In genomic region chr9:136289651-136290507, GRCh38 we compare ENCODE assay signal across 25 cellular contexts. TPM values are rescaled to one million over a fixed set of nuclear protein-coding genes. Genes with fewer than 3 reads are reported as not detected.
DNase-seq lines count a peak whose midpoint lies in the region; ATAC-seq, FAIRE-seq and TF ChIP-seq lines count a peak whose summit lies in the region.
"Had no signal": no experiment of that assay in that cellular context is flagged by ENCODE, and none has a peak within 500 bp of the region (broad histone marks: within the 10 kb centered on the region; RNA-seq: fewer than 3 reads in every experiment).

No MANE protein-coding gene starts in this region.

- TF ChIP-seq CTCF in right atrium auricular region (IDR thresholded peaks at IDR 0.05), result no peak
- TF ChIP-seq CTCF in K562 (IDR thresholded peaks at IDR 0.05 in 2 of 3, conservative IDR thresholded peaks at IDR 0.05 in 1 of 3; ENCODE audit: insufficient read depth in 2 of 3, low read depth in 1 of 3, low read length in 3 of 3), result no peak; a peak in 1 of 6 replicates
- no peak for TF ChIP-seq CTCF in PC-9 (conservative IDR thresholded peaks at IDR 0.05)

- in situ Hi-C loops in K562 (cut with MboI), result no loop called here

- H3K36me3 ChIP-seq in right atrium auricular region (no peaks in the 10 kb centered on the region), K562 (ENCODE audit: control insufficient read depth, insufficient read depth, low read length) (no peaks in the 10 kb centered on the region), PC-9 (ENCODE audit: low read depth) (no peaks in the 10 kb centered on the region)
- H3K36me3 ChIP-seq: BLaER1 treated with 17β-estradiol and CSF1 and Interleukin-3, amounts not matched to agents 10 nM and 100 nM; cardiac muscle cell; upper lobe of right lung had no signal

- H3K9me3 ChIP-seq in right atrium auricular region (no peaks in the 10 kb centered on the region), K562 (replicated peaks; ENCODE audit: control insufficient read depth, insufficient read depth, low read depth, low read length) (peaks cover 13% of the 10 kb centered on the region), PC-9 (ENCODE audit: insufficient read depth, low read depth) (no peaks in the 10 kb centered on the region)
- H3K9me3 ChIP-seq: Caco-2, upper lobe of right lung had no signal

- no peaks in the 10 kb centered on the region for H3K27me3 ChIP-seq in right atrium auricular region
- peaks cover 19 to 61% of the 10 kb centered on the region in 2 experiments; a peak in 4 of 5 replicates for H3K27me3 ChIP-seq in K562 (ENCODE audit: control insufficient read depth in 2 of 2, insufficient read depth in 2 of 2, low read length in 2 of 2)
- H3K27me3 ChIP-seq in PC-9 (ENCODE audit: insufficient read depth, low read depth), result peaks cover 30% of the 10 kb centered on the region
- H3K27me3 ChIP-seq: BLaER1 treated with 17β-estradiol and CSF1 and Interleukin-3, amounts not matched to agents 10 nM and 100 nM; cardiac muscle cell had no signal

- no peaks in the 10 kb centered on the region for H3K9me1 ChIP-seq in K562 (ENCODE audit: control insufficient read depth, insufficient read depth, low read length)

- no peaks in the 10 kb centered on the region for H3K9me2 ChIP-seq in PC-9 (ENCODE audit: insufficient read depth)

- intact Hi-C loops in left ventricle myocardium superior (cut with micrococcal nuclease) (no loop called here), K562 (cut with micrococcal nuclease) (no loop called here), PC-9 (cut with micrococcal nuclease; ENCODE audit: unreplicated experiment) (loop anchor here (10.0 kb wide), 1 partner anchor 325 kb away; the partner anchor contains the start of gene UBAC1)

- no peak for ATAC-seq in left ventricle myocardium superior
- peak; percentile 77 for ATAC-seq in K562
- ATAC-seq in activated naive CD4-positive, alpha-beta T cell treated with anti-CD3 and anti-CD28 coated beads, Interleukin-2, amount 50 U/mL, for 72 hours, result no peak
- ATAC-seq: upper lobe of right lung had no signal

- H3K27ac ChIP-seq in right atrium auricular region (no peak overlapping the region), K562 (ENCODE audit: extremely low read depth, low read depth, low read length) (no peak overlapping the region), PC-9 (no peak overlapping the region)
- H3K27ac ChIP-seq: BLaER1 treated with 17β-estradiol and CSF1 and Interleukin-3, amounts not matched to agents 10 nM and 100 nM; cardiac muscle cell; upper lobe of right lung had no signal

- H3K4me1 ChIP-seq in right atrium auricular region (no peaks in the 10 kb centered on the region), K562 (replicated peaks in 1 of 2; ENCODE audit: control insufficient read depth in 2 of 2, insufficient read depth in 2 of 2, low read length in 2 of 2) (peaks cover 0 to 58% of the 10 kb centered on the region in 2 experiments; a peak in 2 of 5 replicates), PC-9 (replicated peaks; ENCODE audit: insufficient read depth) (no peaks in the 10 kb centered on the region)
- H3K4me1 ChIP-seq: Caco-2, upper lobe of right lung had no signal

- FAIRE-seq in K562 (lab: Jason Lieb, UNC), result no peak

- H3K36me3 Mint-ChIP-seq in activated naive CD4-positive, alpha-beta T cell treated with anti-CD3 and anti-CD28 coated beads, Interleukin-2, amount 50 U/mL, for 72 hours, result no peaks in the 10 kb centered on the region
- H3K36me3 Mint-ChIP-seq: activated naive CD4-positive, alpha-beta T cell treated with anti-CD3 and anti-CD28 coated beads, Interleukin-2, amount 50 U/mL, for 24 hours had no signal

- no peak overlapping the region for H3K4me3 ChIP-seq in right atrium auricular region
- no peak overlapping the region for H3K4me3 ChIP-seq in K562
- H3K4me3 ChIP-seq in PC-9, result no peak overlapping the region
- H3K4me3 ChIP-seq: BLaER1 treated with 17β-estradiol and CSF1 and Interleukin-3, amounts not matched to agents 10 nM and 100 nM; cardiac muscle cell; upper lobe of right lung had no signal

- peak; percentile 17 for DNase-seq in left ventricle myocardium superior
- no peak for DNase-seq in right atrium auricular region (ENCODE audit: low spot score)
- DNase-seq in NCI-H69 (lab: John Stamatoyannopoulos, UW), result peak; percentile 24
- peak in 1 of 4 experiments; percentile 32 for DNase-seq in K562 (ENCODE audit: extremely low read depth in 1 of 4, low spot score in 3 of 4)
- DNase-seq in activated naive CD4-positive, alpha-beta T cell treated with anti-CD3 and anti-CD28 coated beads, Interleukin-2, amount 50 U/mL, for 72 hours (ENCODE audit: low spot score in 2 of 2), result no peak
- no peak for DNase-seq in GF-D8 (lab: John Stamatoyannopoulos, UW)
- DNase-seq in PC-9, result no peak
- no peak for DNase-seq in HCEC 1CT
- DNase-seq: ACHN; activated B cell treated with CpG ODN at 0.5 μM for 24 hours; activated CD4-positive, alpha-beta T cell treated with anti-CD3 and anti-CD28 coated beads, Interleukin-2, amount 50 U/mL, for 48 hours; activated CD8-positive, alpha-beta memory T cell treated with anti-CD3 and anti-CD28 coated beads, Interleukin-2, amount 50 U/mL, for 4 hours; anterior cingulate cortex; Caco-2; HFFc6; mesendoderm; NCI-H2081 treated with DMSO at 0.1 percent for 48 hours; nucleus accumbens; upper lobe of right lung had no signal

- no peak for TF ChIP-seq POLR2A in K562 (conservative IDR thresholded peaks at IDR 0.05)

- H3K79me2 ChIP-seq in K562 (ENCODE audit: control insufficient read depth, insufficient read depth, low read length), result no peaks in the 10 kb centered on the region
- H3K79me2 ChIP-seq in PC-9 (ENCODE audit: low read depth), result no peaks in the 10 kb centered on the region

- no peak overlapping the region for H3K27ac Mint-ChIP-seq in activated naive CD4-positive, alpha-beta T cell treated with anti-CD3 and anti-CD28 coated beads, Interleukin-2, amount 50 U/mL, for 72 hours
- H3K27ac Mint-ChIP-seq: activated B cell treated with CpG ODN at 0.5 μM for 24 hours; activated naive CD4-positive, alpha-beta T cell treated with anti-CD3 and anti-CD28 coated beads, Interleukin-2, amount 50 U/mL, for 24 hours; dendritic cell treated with granulocyte-macrophage colony-stimulating factor and Interleukin-4, amounts not matched to agents 40 ng/mL and 50 ng/mL, for 4 days; HFFc6 had no signal

- H3F3A ChIP-seq in PC-9 (ENCODE audit: insufficient read depth, low read depth), result peaks cover 5% of the 10 kb centered on the region; the same call in 1 of the 2 replicates

- no peak overlapping the region for H3K4me2 ChIP-seq in K562 (ENCODE audit: insufficient read depth, low read length)
- H3K4me2 ChIP-seq in PC-9, result no peak overlapping the region
- H3K4me2 ChIP-seq: BLaER1 treated with 17β-estradiol and CSF1 and Interleukin-3, amounts not matched to agents 10 nM and 100 nM had no signal

- CTCF ChIA-PET in K562 (lab: Yijun Ruan, JAX; ENCODE audit: low intra/inter-chr PET ratio) (no interaction called here), PC-9 (lab: Charles Lee) (no interaction called here)

- no peaks in the 10 kb centered on the region for H3K9me3 Mint-ChIP-seq in activated naive CD4-positive, alpha-beta T cell treated with anti-CD3 and anti-CD28 coated beads, Interleukin-2, amount 50 U/mL, for 72 hours
- H3K9me3 Mint-ChIP-seq: activated B cell treated with CpG ODN at 0.5 μM for 24 hours; activated naive CD4-positive, alpha-beta T cell treated with anti-CD3 and anti-CD28 coated beads, Interleukin-2, amount 50 U/mL, for 24 hours; dendritic cell treated with granulocyte-macrophage colony-stimulating factor and Interleukin-4, amounts not matched to agents 40 ng/mL and 50 ng/mL, for 4 days; HFFc6 had no signal

- H4K20me1 ChIP-seq in K562 (replicated peaks; ENCODE audit: control insufficient read depth, insufficient read depth, low read length) (peaks cover 11% of the 10 kb centered on the region), PC-9 (ENCODE audit: insufficient read depth) (no peaks in the 10 kb centered on the region)

- no peak for TF ChIP-seq EP300 in K562 (IDR thresholded peaks at IDR 0.05; ENCODE audit: low read length)

- BruUV-seq in K562 (replicated peaks; lab: Mats Ljungman, UMichigan), result no TSS peak
- no TSS peak for BruUV-seq in PC-9 (replicated peaks; lab: Mats Ljungman, UMichigan)

- no peak for TF ChIP-seq RAD21 in K562 (CRISPR knock-in tag; conservative IDR thresholded peaks at IDR 0.05 in 1 of 2, IDR thresholded peaks at IDR 0.05 in 1 of 2)

- H2AFZ ChIP-seq in K562 (ENCODE audit: low read depth, low read length) (no peak overlapping the region), PC-9 (no peak overlapping the region)

- H3K9ac ChIP-seq in K562 (ENCODE audit: insufficient read depth in 1 of 2, low read depth in 2 of 2, low read length in 2 of 2), result peak overlapping the region in 1 of 2 experiments; percentile 45; a peak in 1 of 4 replicates
- H3K9ac ChIP-seq: BLaER1 treated with 17β-estradiol and CSF1 and Interleukin-3, amounts not matched to agents 10 nM and 100 nM had no signal

- 30% methylated on average over 21 of the region's 30 CpGs for WGBS in K562 (ENCODE audit: insufficient coverage, low coverage, missing lambda C conversion rate)

- POLR2A ChIA-PET in K562 (lab: Yijun Ruan, JAX), result no interaction called here
- POLR2A ChIA-PET in PC-9 (lab: Charles Lee; ENCODE audit: unreplicated experiment), result no interaction called here

RNA-seq across cellular contexts. Expression of gene CCDC187, which starts 14.0 kb away (rescaled TPM):
- total RNA-seq in left ventricle myocardium superior (not detected), right atrium auricular region (not detected), K562 (2014; rRNA removed) (not detected in 2 replicates), K562 (2014; rRNA removed; fragmentation: Illumina TruSeq; extraction: Trizol) (not detected in 2 replicates), K562 (2015; rRNA removed; fragmentation: Illumina TruSeq; extraction: Trizol) (not detected in 2 replicates), K562 (2021) (0.02 TPM in 1 of 2 replicates, not detected in the other), PC-9 (2021) (2.7 and 5.2 TPM in 2 replicates)
- total RNA-seq in K562 (2011; cell fraction: chromatin; rRNA removed; ENCODE audit: low replicate concordance), result 0.53 TPM in 1 of 2 replicates, not detected in the other
- 0.13 and 0.33 TPM in 2 replicates for total RNA-seq in K562 (2011; cell fraction: nucleolus; rRNA removed)
- 0.15 and 0.46 TPM in 2 replicates for total RNA-seq in K562 (2011; cell fraction: nucleoplasm; rRNA removed)
- polyA plus RNA-seq in K562 (2011; rRNA removed) (not detected in 2 replicates), K562 (2014; fragmentation: Illumina TruSeq; extraction: Trizol) (not detected in 2 replicates), K562 (2014; fragmentation: Nextera tagmentation; extraction: Ambion mirVana) (not detected), K562 (2014; rRNA removed) (not detected in 2 replicates)
- polyA plus RNA-seq in K562 (2011; cell fraction: cytosol; rRNA removed), result 0.07 TPM in 1 of 2 replicates, not detected in the other
- polyA plus RNA-seq in K562 (2011; cell fraction: nucleus; rRNA removed), result 0.01 and 0.40 TPM in 2 replicates
- polyA plus RNA-seq in K562 (2012), result 0.04 TPM in 1 of 2 replicates, not detected in the other
- not detected in 2 replicates for polyA minus RNA-seq in K562 (2011; rRNA and poly(A)+ RNA removed)
- polyA minus RNA-seq in K562 (2011; cell fraction: cytosol; rRNA and poly(A)+ RNA removed), result not detected in 2 replicates
- 0.11 and 0.27 TPM in 2 replicates for polyA minus RNA-seq in K562 (2011; cell fraction: nucleus; rRNA and poly(A)+ RNA removed)
- under 1 TPM in 1 of 2 donors, not detected in 1; 0.02 TPM for total RNA-seq in activated naive CD4-positive, alpha-beta T cell treated with anti-CD3 and anti-CD28 coated beads, Interleukin-2, amount 50 U/mL, for 72 hours
- total RNA-seq: HFFc6, pulmonary artery endothelial cell, subcutaneous adipose tissue had no signal

RNA-seq across cellular contexts. Expression of gene GPSM1, which starts 37.5 kb away (rescaled TPM):
- total RNA-seq in left ventricle myocardium superior (61.7 TPM), right atrium auricular region (10 to 100 TPM; 39.4 to 44.5 TPM), K562 (2014; rRNA removed) (12.7 and 16.0 TPM in 2 replicates), K562 (2014; rRNA removed; fragmentation: Illumina TruSeq; extraction: Trizol) (0.54 and 0.76 TPM in 2 replicates), K562 (2015; rRNA removed; fragmentation: Illumina TruSeq; extraction: Trizol) (3.1 and 4.1 TPM in 2 replicates), K562 (2021) (12.4 and 14.2 TPM in 2 replicates), PC-9 (2021) (5.5 and 9.5 TPM in 2 replicates)
- 13.9 and 58.1 TPM in 2 replicates for total RNA-seq in K562 (2011; cell fraction: chromatin; rRNA removed; ENCODE audit: low replicate concordance)
- total RNA-seq in K562 (2011; cell fraction: nucleolus; rRNA removed), result 30.3 and 36.2 TPM in 2 replicates
- total RNA-seq in K562 (2011; cell fraction: nucleoplasm; rRNA removed), result 16.3 and 19.9 TPM in 2 replicates
- polyA plus RNA-seq in K562 (2011; rRNA removed) (5.4 and 6.7 TPM in 2 replicates), K562 (2014; fragmentation: Illumina TruSeq; extraction: Trizol) (1.9 and 5.2 TPM in 2 replicates), K562 (2014; fragmentation: Nextera tagmentation; extraction: Ambion mirVana) (under 1 TPM; 0.04 to 0.10 TPM), K562 (2014; rRNA removed) (9.2 and 10.1 TPM in 2 replicates)
- 5.4 and 23.3 TPM in 2 replicates for polyA plus RNA-seq in K562 (2011; cell fraction: cytosol; rRNA removed)
- polyA plus RNA-seq in K562 (2011; cell fraction: nucleus; rRNA removed), result 21.3 and 47.7 TPM in 2 replicates
- 5.3 and 13.8 TPM in 2 replicates for polyA plus RNA-seq in K562 (2012)
- polyA minus RNA-seq in K562 (2011; rRNA and poly(A)+ RNA removed), result 1.4 and 3.0 TPM in 2 replicates
- polyA minus RNA-seq in K562 (2011; cell fraction: cytosol; rRNA and poly(A)+ RNA removed), result 7.8 and 9.2 TPM in 2 replicates
- 12.7 and 13.3 TPM in 2 replicates for polyA minus RNA-seq in K562 (2011; cell fraction: nucleus; rRNA and poly(A)+ RNA removed)
- total RNA-seq in activated naive CD4-positive, alpha-beta T cell treated with anti-CD3 and anti-CD28 coated beads, Interleukin-2, amount 50 U/mL, for 72 hours, result 10 to 100 TPM in 1 of 2 donors, 1 to 10 TPM in 1; 8.5 to 12.3 TPM

RNA-seq across cellular contexts. Expression of gene QSOX2, which starts 44.3 kb away (rescaled TPM):
- total RNA-seq in left ventricle myocardium superior (8.7 TPM), right atrium auricular region (1 to 10 TPM; 3.2 to 6.3 TPM), K562 (2014; rRNA removed) (12.7 and 15.0 TPM in 2 replicates), K562 (2014; rRNA removed; fragmentation: Illumina TruSeq; extraction: Trizol) (9.7 and 10.5 TPM in 2 replicates), K562 (2015; rRNA removed; fragmentation: Illumina TruSeq; extraction: Trizol) (11.7 and 12.2 TPM in 2 replicates), K562 (2021) (22.3 and 23.7 TPM in 2 replicates), PC-9 (2021) (34.6 and 40.8 TPM in 2 replicates)
- total RNA-seq in K562 (2011; cell fraction: chromatin; rRNA removed; ENCODE audit: low replicate concordance), result 50.6 and 63.4 TPM in 2 replicates
- total RNA-seq in K562 (2011; cell fraction: nucleolus; rRNA removed), result 45.7 and 46.1 TPM in 2 replicates
- total RNA-seq in K562 (2011; cell fraction: nucleoplasm; rRNA removed), result 35.5 and 45.4 TPM in 2 replicates
- polyA plus RNA-seq in K562 (2011; rRNA removed) (13.5 and 21.5 TPM in 2 replicates), K562 (2014; fragmentation: Illumina TruSeq; extraction: Trizol) (16.1 and 17.4 TPM in 2 replicates), K562 (2014; fragmentation: Nextera tagmentation; extraction: Ambion mirVana) (under 1 TPM; 0.51 to 0.91 TPM), K562 (2014; rRNA removed) (23.6 and 24.2 TPM in 2 replicates)
- 7.9 and 11.0 TPM in 2 replicates for polyA plus RNA-seq in K562 (2011; cell fraction: cytosol; rRNA removed)
- 97.5 and 103 TPM in 2 replicates for polyA plus RNA-seq in K562 (2011; cell fraction: nucleus; rRNA removed)
- polyA plus RNA-seq in K562 (2012), result 14.6 and 32.6 TPM in 2 replicates
- polyA minus RNA-seq in K562 (2011; rRNA and poly(A)+ RNA removed), result 9.3 and 10.2 TPM in 2 replicates
- 5.9 and 7.6 TPM in 2 replicates for polyA minus RNA-seq in K562 (2011; cell fraction: cytosol; rRNA and poly(A)+ RNA removed)
- 17.8 and 19.0 TPM in 2 replicates for polyA minus RNA-seq in K562 (2011; cell fraction: nucleus; rRNA and poly(A)+ RNA removed)
- 10 to 100 TPM; 24.1 to 26.2 TPM for total RNA-seq in activated naive CD4-positive, alpha-beta T cell treated with anti-CD3 and anti-CD28 coated beads, Interleukin-2, amount 50 U/mL, for 72 hours

Comparison
In these comparisons a context has a peak if more than half of its experiments do, and no peak if none do; other contexts are left out.
1. DNase-seq: peak in left ventricle myocardium superior (single experiment) and NCI-H69 (single experiment); none in right atrium auricular region (single experiment), activated naive CD4-positive, alpha-beta T cell treated with anti-CD3 and anti-CD28 coated beads, Interleukin-2, amount 50 U/mL, for 72 hours (0 of 2), GF-D8 (single experiment), PC-9 (0 of 2) and HCEC 1CT (single experiment).